Comparison of ENCODE assay signal across 14 cellular contexts in the genomic region with DNA sequence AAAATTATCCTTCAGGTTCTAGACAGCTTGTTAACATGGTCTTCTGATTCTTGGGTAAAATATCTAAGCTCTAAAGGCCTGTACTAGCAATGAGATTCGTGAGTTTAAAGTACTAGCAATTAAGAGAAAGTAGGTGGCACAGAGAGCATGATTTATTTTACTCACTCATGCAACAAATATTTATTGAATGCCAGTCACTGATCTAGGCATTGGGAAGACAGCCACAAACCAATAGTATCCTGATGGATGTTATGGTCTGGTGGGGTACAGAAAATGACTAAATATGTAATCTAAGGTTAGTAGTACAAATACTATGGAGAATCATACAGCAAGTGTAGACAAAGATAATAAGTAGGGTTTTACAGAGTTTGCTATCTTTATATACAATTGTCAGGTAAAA.
DNase-seq lines count a peak whose midpoint lies in the region; ATAC-seq and TF ChIP-seq lines count a peak whose summit lies in the region.
"Had no signal": no experiment of that assay in that cellular context is flagged by ENCODE, and none has a peak within 500 bp of the region (broad histone marks: within the 10 kb centered on the region; RNA-seq: fewer than 3 reads in every experiment).

No MANE protein-coding gene starts in this region.

- H3K27me3 Mint-ChIP-seq in T-cell, result no peaks in the 10 kb centered on the region
- no peaks in the 10 kb centered on the region for H3K27me3 Mint-ChIP-seq in activated T-cell treated with anti-CD3 and anti-CD28 coated beads, Interleukin-2, amount 50 U/mL, for 24 hours
- H3K27me3 Mint-ChIP-seq: CD4-positive, alpha-beta memory T cell had no signal

- H3K27ac Mint-ChIP-seq in T-cell, result no peak overlapping the region
- H3K27ac Mint-ChIP-seq in activated T-cell treated with anti-CD3 and anti-CD28 coated beads, Interleukin-2, amount 50 U/mL, for 24 hours, result no peak overlapping the region
- H3K27ac Mint-ChIP-seq: CD4-positive, alpha-beta memory T cell; H9 had no signal

- H3K4me3 ChIP-seq in AG10803 (ENCODE audit: low read length) (no peak overlapping the region), choroid plexus epithelial cell (ENCODE audit: low read depth, low read length) (no peak overlapping the region)

- POLR2A ChIA-PET in T-cell (lab: Charles Lee), result no interaction called here

- TF ChIP-seq CTCF in AG10803 (conservative IDR thresholded peaks at IDR 0.05; ENCODE audit: low read length), result no peak
- no peak for TF ChIP-seq CTCF in choroid plexus epithelial cell (conservative IDR thresholded peaks at IDR 0.05; ENCODE audit: low read depth, low read length)

- no peaks in the 10 kb centered on the region for H3K36me3 Mint-ChIP-seq in T-cell
- H3K36me3 Mint-ChIP-seq in activated T-cell treated with anti-CD3 and anti-CD28 coated beads, Interleukin-2, amount 50 U/mL, for 24 hours (ENCODE audit: low read depth), result no peaks in the 10 kb centered on the region

- CTCF ChIA-PET in T-cell (lab: Charles Lee), result no interaction called here

- H3K4me3 Mint-ChIP-seq in T-cell, result no peak overlapping the region
- no peak overlapping the region for H3K4me3 Mint-ChIP-seq in activated T-cell treated with anti-CD3 and anti-CD28 coated beads, Interleukin-2, amount 50 U/mL, for 24 hours
- H3K4me3 Mint-ChIP-seq: CD4-positive, alpha-beta memory T cell; H9 had no signal

- ATAC-seq in T-cell (replicated peaks in 1 of 4), result no peak

- peaks cover 2 to 15% (median 8%) of the 10 kb centered on the region in 3 donors for H3K9me3 Mint-ChIP-seq in T-cell
- peaks cover 11% of the 10 kb centered on the region for H3K9me3 Mint-ChIP-seq in activated T-cell treated with anti-CD3 and anti-CD28 coated beads, Interleukin-2, amount 50 U/mL, for 24 hours
- H3K9me3 Mint-ChIP-seq: H9 had no signal

- H3K4me1 Mint-ChIP-seq in T-cell, result no peaks in the 10 kb centered on the region
- no peaks in the 10 kb centered on the region for H3K4me1 Mint-ChIP-seq in activated T-cell treated with anti-CD3 and anti-CD28 coated beads, Interleukin-2, amount 50 U/mL, for 24 hours (ENCODE audit: low read depth)
- H3K4me1 Mint-ChIP-seq: CD4-positive, alpha-beta memory T cell had no signal

- DNase-seq in AG10803 (ENCODE audit: low read depth) (peak; percentile 3), HS-5 (ENCODE audit: low read depth) (peak; percentile 6), choroid plexus epithelial cell (ENCODE audit: low read depth) (peak; percentile 1), renal cortical epithelial cell (ENCODE audit: low read depth) (peak; percentile 23), amygdala (lab: John Stamatoyannopoulos, UW) (no peak), T-cell (no peak)
- DNase-seq in activated T-cell treated with anti-CD3 and anti-CD28 coated beads, Interleukin-2, amount 50 U/mL, for 24 hours, result no peak
- DNase-seq: BE2C; CD4-positive, alpha-beta memory T cell; DMS153; DMS79 treated with DMSO at 0.1 percent for 48 hours; GDM1; GOT3; H9 had no signal

Comparison
In these comparisons a context has a peak if more than half of its experiments do, and no peak if none do; other contexts are left out.
1. DNase-seq: peak in AG10803 (single experiment), HS-5 (single experiment), choroid plexus epithelial cell (single experiment) and renal cortical epithelial cell (single experiment); none in amygdala (0 of 56), T-cell (0 of 34) and activated T-cell treated with anti-CD3 and anti-CD28 coated beads, Interleukin-2, amount 50 U/mL, for 24 hours (single experiment).